In the genomic region with DNA sequence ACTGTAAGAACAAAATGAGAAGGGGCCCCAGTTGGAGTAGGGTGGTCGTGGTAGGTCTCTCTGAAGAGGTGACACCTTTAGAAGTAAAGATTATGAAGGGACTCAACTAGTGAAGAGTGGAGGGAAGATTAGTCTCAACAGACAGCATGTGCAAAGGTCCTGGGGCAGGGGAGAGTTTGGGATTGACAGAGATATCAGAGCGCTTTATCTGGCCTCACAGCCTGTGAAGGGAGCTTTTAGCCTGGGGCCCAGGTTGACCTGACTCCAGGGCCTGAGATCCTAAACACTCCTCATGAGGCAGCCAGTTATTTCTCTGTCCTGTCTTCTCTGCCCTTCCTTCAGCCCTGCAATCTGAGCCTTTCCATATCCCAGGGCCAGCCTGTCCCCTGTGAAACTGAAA, we compare ENCODE assay signal across 9 cellular contexts. TPM values are rescaled to one million over a fixed set of nuclear protein-coding genes. Genes with fewer than 3 reads are reported as not detected.
"Had no signal": no experiment of that assay in that cellular context is flagged by ENCODE, and none has a peak within 500 bp of the region (broad histone marks: within the 10 kb centered on the region; RNA-seq: fewer than 3 reads in every experiment).

No MANE protein-coding gene starts in this region.

- H3K4me3 ChIP-seq: GM12878 had no signal

- FAIRE-seq: G401.6, GM12878, GM12891, GM12892, GM18507, GM19239 had no signal

- DNase-seq: GDM1, GF-D8 had no signal

- ATAC-seq: GM12878 had no signal

RNA-seq across cellular contexts. Expression of gene FGF3, which starts 16.2 kb away (rescaled TPM):
- total RNA-seq: G401, GM12878 had no signal
- polyA plus RNA-seq: GM12878 had no signal

RNA-seq across cellular contexts. Expression of gene FGF4, which starts 27.9 kb away (rescaled TPM):
- total RNA-seq: G401, GM12878 had no signal
- polyA plus RNA-seq: GM12878 had no signal
